11 cellular contexts compared by ENCODE assay signal in genomic region chr2:43082111-43082877, GRCh38.
DNase-seq lines count a peak whose midpoint lies in the region; ATAC-seq, FAIRE-seq and TF ChIP-seq lines count a peak whose summit lies in the region.
"Had no signal": no experiment of that assay in that cellular context is flagged by ENCODE, and none has a peak within 500 bp of the region (broad histone marks: within the 10 kb centered on the region; RNA-seq: fewer than 3 reads in every experiment).

No MANE protein-coding gene starts in this region.

- H3K9ac ChIP-seq in mammary epithelial cell (ENCODE audit: insufficient read depth, low read length) (peak overlapping the region; percentile 62), kidney (ENCODE audit: low read length in 2 of 2) (peak overlapping the region in 1 of 2 donors; percentile 31), skeletal muscle tissue (ENCODE audit: low read depth in 1 of 3, low read length in 3 of 3) (peak overlapping the region in 1 of 3 donors; percentile 35)

- peaks cover 5% of the 10 kb centered on the region for H3K27me3 Mint-ChIP-seq in HFFc6 (ENCODE audit: insufficient read depth)

- H3K36me3 ChIP-seq in mammary epithelial cell (ENCODE audit: insufficient read depth, low read length), result no peaks in the 10 kb centered on the region
- H3K36me3 ChIP-seq in kidney (ENCODE audit: control insufficient read depth in 1 of 2, insufficient read depth in 2 of 2, low read length in 2 of 2), result no peaks in the 10 kb centered on the region
- no peaks in the 10 kb centered on the region for H3K36me3 ChIP-seq in skeletal muscle tissue (ENCODE audit: control insufficient read depth in 3 of 3, insufficient read depth in 3 of 3, low read length in 3 of 3)

- H3K79me2 ChIP-seq in mammary epithelial cell (ENCODE audit: insufficient read depth, low read length), result no peaks in the 10 kb centered on the region

- intact Hi-C loops in mammary epithelial cell (cut with micrococcal nuclease) (no loop called here), kidney (cut with DNase I) (no loop called here)

- H3K4me3 Mint-ChIP-seq in HFFc6, result peak overlapping the region; percentile 59; the same call in 1 of the 2 replicates

- H3K4me1 ChIP-seq in mammary epithelial cell (ENCODE audit: insufficient read depth, low read length), result peaks cover 53% of the 10 kb centered on the region
- H3K4me1 ChIP-seq in kidney (ENCODE audit: control insufficient read depth in 1 of 2, insufficient read depth in 1 of 2, low read depth in 1 of 2, low read length in 2 of 2), result peaks cover 36 to 40% of the 10 kb centered on the region in 2 donors
- H3K4me1 ChIP-seq in skeletal muscle tissue (ENCODE audit: control insufficient read depth in 3 of 3, insufficient read depth in 3 of 3, low read length in 3 of 3), result peaks cover 57 to 71% (median 69%) of the 10 kb centered on the region in 3 donors

- ATAC-seq in HG03442 (IDR thresholded peaks at IDR 0.05; ENCODE audit: unreplicated experiment) (no peak), HG02571 (IDR thresholded peaks at IDR 0.05; ENCODE audit: unreplicated experiment) (no peak), HG02759 (IDR thresholded peaks at IDR 0.05; ENCODE audit: unreplicated experiment) (no peak)

- H4K20me1 ChIP-seq in mammary epithelial cell (ENCODE audit: insufficient read depth, low read length), result no peaks in the 10 kb centered on the region

- peaks cover 79% of the 10 kb centered on the region for H3K4me1 Mint-ChIP-seq in HFFc6 (ENCODE audit: low read depth)

- no peak overlapping the region for H3K4me3 ChIP-seq in mammary epithelial cell (replicated peaks in 1 of 3; ENCODE audit: insufficient read depth in 1 of 3, low read depth in 2 of 3, low read length in 3 of 3)
- no peak overlapping the region for H3K4me3 ChIP-seq in kidney (ENCODE audit: low read length in 2 of 2)
- no peak overlapping the region for H3K4me3 ChIP-seq in skeletal muscle tissue (ENCODE audit: low read length in 3 of 3)

- CTCF ChIA-PET in mammary epithelial cell (lab: Charles Lee; ENCODE audit: low non-redundant PET), result interaction anchor here (0.5 to 0.6 kb wide), 2 partner anchors 24 to 139 kb away, joined by 3 to 4 read pairs; no protein-coding TSS in a partner anchor

- no peak for FAIRE-seq in kidney (lab: Jason Lieb, UNC)
- FAIRE-seq: GM18507 had no signal

- 13% methylated on average over 3 of the region's 15 CpGs for WGBS in mammary epithelial cell (ENCODE audit: low coverage, missing lambda C conversion rate)

- in situ Hi-C loops in mammary epithelial cell (cut with MboI; ENCODE audit: low sequenced_read_pairs in 2 of 2), result no loop called here

- BruUV-seq in mammary epithelial cell (replicated peaks; lab: Mats Ljungman, UMichigan), result no TSS peak

- H3K27ac ChIP-seq in mammary epithelial cell (ENCODE audit: insufficient read depth, low read depth, low read length) (peak overlapping the region; percentile 94), kidney (ENCODE audit: low read depth in 2 of 2, low read length in 2 of 2) (peak overlapping the region; percentile 72 to 85), skeletal muscle tissue (ENCODE audit: low read depth, low read length) (peak overlapping the region; percentile 90)

- no peaks in the 10 kb centered on the region for H3K27me3 ChIP-seq in mammary epithelial cell (ENCODE audit: insufficient read depth, low read length)
- no peaks in the 10 kb centered on the region for H3K27me3 ChIP-seq in skeletal muscle tissue (ENCODE audit: control insufficient read depth in 3 of 3, insufficient read depth in 3 of 3, low read length in 3 of 3)

- dilution Hi-C loops in mammary epithelial cell (cut with HindIII; ENCODE audit: low sequenced_read_pairs), result no loop called here

- H3K27ac Mint-ChIP-seq in HFFc6, result peak overlapping the region; percentile 99

- no peak overlapping the region for H3K4me2 ChIP-seq in mammary epithelial cell (ENCODE audit: insufficient read depth, low read depth, low read length)

- DNase-seq in HFFc6 (peak; percentile 72), mammary epithelial cell (peak; percentile 80), kidney (no peak), NCI-H2081 treated with DMSO at 0.1 percent for 48 hours (lab: John Stamatoyannopoulos, UW) (no peak)
- DNase-seq: activated gamma-delta T cell treated with Interleukin-2 at 50 U/mL for 16 hours, NCI-H187 had no signal

- H3K36me3 Mint-ChIP-seq in HFFc6 (ENCODE audit: low read depth), result no peaks in the 10 kb centered on the region

- H3K9me3 Mint-ChIP-seq in HFFc6, result no peaks in the 10 kb centered on the region

- peak overlapping the region; percentile 11 for H2AFZ ChIP-seq in mammary epithelial cell (ENCODE audit: low read depth, low read length)

- TF ChIP-seq CTCF in HFFc6 (IDR thresholded peaks at IDR 0.05), result no peak
- no peak for TF ChIP-seq CTCF in mammary epithelial cell (conservative IDR thresholded peaks at IDR 0.05 in 1 of 2, IDR thresholded peaks at IDR 0.05 in 1 of 2; ENCODE audit: extremely low read depth in 1 of 2, insufficient read depth in 1 of 2, low read depth in 1 of 2, low read length in 2 of 2)
- no peak for TF ChIP-seq CTCF in kidney (IDR thresholded peaks at IDR 0.05; ENCODE audit: borderline replicate concordance, extremely low read depth, insufficient read depth)

- H3K9me3 ChIP-seq in mammary epithelial cell (replicated peaks; ENCODE audit: insufficient read depth, low read length), result no peaks in the 10 kb centered on the region
- no peaks in the 10 kb centered on the region for H3K9me3 ChIP-seq in kidney (ENCODE audit: control insufficient read depth in 1 of 2, low read length in 2 of 2)
- no peaks in the 10 kb centered on the region for H3K9me3 ChIP-seq in skeletal muscle tissue (ENCODE audit: control insufficient read depth in 3 of 3, low read length in 3 of 3)

Comparison
In these comparisons a context has a peak if more than half of its experiments do, and no peak if none do; other contexts are left out.
1. DNase-seq: peak in HFFc6 (single experiment) and mammary epithelial cell (single experiment); none in kidney (single experiment) and NCI-H2081 treated with DMSO at 0.1 percent for 48 hours (single experiment).
2. Peak in every context shown above with its lines, with median percentiles within 50 percentile points of each other: H3K27ac ChIP-seq.